8 cellular contexts compared by ENCODE assay signal in the genomic region with DNA sequence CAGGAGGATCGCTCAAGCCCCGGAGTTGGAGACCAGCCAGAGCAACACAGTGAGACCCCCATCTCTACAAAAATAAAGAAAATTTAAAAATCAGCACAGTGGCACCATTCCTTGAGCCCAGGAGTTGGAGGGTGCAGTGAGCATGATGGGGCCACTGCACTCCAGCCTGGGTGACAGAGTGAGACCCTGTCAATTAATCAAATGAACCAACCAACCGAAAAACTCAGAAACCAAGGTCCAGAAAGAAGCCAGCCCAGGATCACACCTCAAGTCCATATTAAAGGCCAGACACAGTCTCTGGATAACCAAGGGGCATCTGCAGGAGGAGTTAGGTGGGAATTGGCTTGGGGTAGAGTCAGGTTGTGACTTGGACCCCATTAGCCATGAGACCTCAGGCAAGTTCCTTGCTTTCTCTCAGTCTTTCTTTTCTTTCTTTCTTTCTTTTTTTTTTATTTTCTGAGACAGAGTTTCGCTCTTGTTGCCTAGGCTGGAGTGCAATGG. TPM values are rescaled to one million over a fixed set of nuclear protein-coding genes. Genes with fewer than 3 reads are reported as not detected.
DNase-seq lines count a peak whose midpoint lies in the region; ATAC-seq and TF ChIP-seq lines count a peak whose summit lies in the region.

No MANE protein-coding gene starts in this region.

- TF ChIP-seq CTCF in KMS-11 (conservative IDR thresholded peaks at IDR 0.05; ENCODE audit: low read depth, low read length) (no peak), choroid plexus epithelial cell (conservative IDR thresholded peaks at IDR 0.05; ENCODE audit: low read depth, low read length) (no peak)

- H3K4me3 ChIP-seq in ACC112 (ENCODE audit: low read depth, low read length) (peak overlapping the region; percentile 90), KMS-11 (IDR thresholded peaks at IDR 0.05; ENCODE audit: insufficient read depth, low read depth, low read length) (no peak overlapping the region), choroid plexus epithelial cell (ENCODE audit: low read depth, low read length) (peak overlapping the region; percentile 85), mucosa of stomach (ENCODE audit: low read length) (peak overlapping the region; percentile 66)

- H3K36me3 ChIP-seq in ACC112 (ENCODE audit: insufficient read depth, low read length) (no peaks in the 10 kb centered on the region), KMS-11 (ENCODE audit: insufficient read depth) (no peaks in the 10 kb centered on the region), mucosa of stomach (ENCODE audit: control insufficient read depth, insufficient read depth, low read length) (no peaks in the 10 kb centered on the region)

- H3K79me2 ChIP-seq in ACC112 (ENCODE audit: control insufficient read depth, insufficient read depth, low read length, unreplicated experiment): peaks cover 5% of the 10 kb centered on the region
- no peaks in the 10 kb centered on the region for H3K79me2 ChIP-seq in KMS-11 (ENCODE audit: insufficient read depth, low read depth)

- peak overlapping the region; percentile 69 for H3K4me2 ChIP-seq in KMS-11

- ATAC-seq in GM21360 (IDR thresholded peaks at IDR 0.05; ENCODE audit: unreplicated experiment) (no peak), HG02623 (IDR thresholded peaks at IDR 0.05; ENCODE audit: unreplicated experiment) (no peak)

- H3K9ac ChIP-seq in KMS-11: peak overlapping the region; percentile 40; the same call in 1 of the 2 replicates
- peak overlapping the region; percentile 95 for H3K9ac ChIP-seq in mucosa of stomach (ENCODE audit: low read length)

- H3K9me3 ChIP-seq in mucosa of stomach (ENCODE audit: control insufficient read depth, low read length): no peaks in the 10 kb centered on the region

- DNase-seq in choroid plexus epithelial cell (ENCODE audit: low read depth) (no peak), GM19238 (ENCODE audit: insufficient read length, low spot score) (no peak), mesenteric fat pad (ENCODE audit: low spot score) (no peak)

- H3K27me3 ChIP-seq in ACC112 (ENCODE audit: insufficient read depth, low read length): no peaks in the 10 kb centered on the region
- no peaks in the 10 kb centered on the region; the same call in 1 of the 2 replicates for H3K27me3 ChIP-seq in KMS-11 (ENCODE audit: insufficient read depth, low read depth)
- no peaks in the 10 kb centered on the region for H3K27me3 ChIP-seq in mucosa of stomach (ENCODE audit: control insufficient read depth, insufficient read depth, low read length)

- H3K4me1 ChIP-seq in ACC112 (ENCODE audit: control insufficient read depth, insufficient read depth, low read length, unreplicated experiment) (peaks cover 7% of the 10 kb centered on the region), KMS-11 (ENCODE audit: low read depth, poor library complexity, severe bottlenecking) (peaks cover 21% of the 10 kb centered on the region), mucosa of stomach (ENCODE audit: control insufficient read depth, insufficient read depth, low read length) (peaks cover 30% of the 10 kb centered on the region)

- H2AFZ ChIP-seq in ACC112 (ENCODE audit: low read length, unreplicated experiment) (peak overlapping the region; percentile 55), KMS-11 (ENCODE audit: low read depth) (peak overlapping the region; percentile 85)

- H3K27ac ChIP-seq in ACC112 (ENCODE audit: low read depth, low read length): peak overlapping the region; percentile 21; the same call in 1 of the 2 replicates
- no peak overlapping the region for H3K27ac ChIP-seq in KMS-11

- no peaks in the 10 kb centered on the region for H4K20me1 ChIP-seq in KMS-11 (ENCODE audit: insufficient read depth)

RNA-seq across cellular contexts. Expression of a gene that starts 2.4 kb away (rescaled TPM):
- 3.2 TPM for total RNA-seq in mesenteric fat pad

RNA-seq across cellular contexts. Expression of a gene that starts 6.8 kb away (rescaled TPM):
- 57.3 TPM for total RNA-seq in mesenteric fat pad

RNA-seq across cellular contexts. Expression of a gene that starts 11.7 kb away (rescaled TPM):
- total RNA-seq in mesenteric fat pad: 50.6 TPM

RNA-seq across cellular contexts. Expression of a gene that starts 19.1 kb away (rescaled TPM):
- 58.7 TPM for total RNA-seq in mesenteric fat pad

RNA-seq across cellular contexts. Expression of a gene that starts 22.4 kb away (rescaled TPM):
- total RNA-seq in mesenteric fat pad: 2.2 TPM
